Comparison of ENCODE assay signal across 1 cellular context in the genomic region with DNA sequence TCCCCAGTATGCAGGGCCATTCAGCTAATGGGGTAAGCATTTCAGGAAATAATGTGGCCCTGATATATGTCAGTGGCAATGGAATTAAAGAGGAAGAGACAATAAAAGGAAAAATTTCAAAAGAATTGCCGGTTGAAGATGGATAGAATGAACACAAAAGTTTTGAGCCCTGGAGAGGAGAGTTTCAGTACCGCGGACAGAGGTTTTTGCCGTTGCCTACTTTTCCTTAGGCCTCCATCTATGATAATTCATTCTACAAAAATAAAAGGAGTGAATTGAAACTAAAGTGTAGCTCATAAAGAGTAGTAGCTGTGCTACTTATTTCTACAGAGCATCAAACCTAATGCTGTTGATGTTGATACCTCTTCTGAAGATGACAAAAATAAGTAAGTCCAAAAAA.
TF ChIP-seq lines count a peak whose summit lies in the region.

No MANE protein-coding gene starts in this region.

TF ChIP-seq in HCT116, 20 proteins besides CTCF, POLR2A, EP300 and RAD21 (continued from another document):
- TF ChIP-seq, protein P1, sequence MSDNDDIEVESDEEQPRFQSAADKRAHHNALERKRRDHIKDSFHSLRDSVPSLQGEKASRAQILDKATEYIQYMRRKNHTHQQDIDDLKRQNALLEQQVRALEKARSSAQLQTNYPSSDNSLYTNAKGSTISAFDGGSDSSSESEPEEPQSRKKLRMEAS (IDR thresholded peaks at IDR 0.05), result no peak
